In genomic region chr5:145979270-145980223, GRCh38 we compare ENCODE assay signal across 1 cellular context.
TF ChIP-seq lines count a peak whose summit lies in the region.

No MANE protein-coding gene starts in this region.

TF ChIP-seq in HCT116, 20 proteins besides CTCF, POLR2A, EP300 and RAD21 (continued from another document):
- no peak for TF ChIP-seq REST (IDR thresholded peaks at IDR 0.05; ENCODE audit: low read depth)
- no peak for TF ChIP-seq YY1 (IDR thresholded peaks at IDR 0.05; ENCODE audit: extremely low read depth, insufficient replicate concordance, low read depth, low read length)
- TF ChIP-seq SIN3A (IDR thresholded peaks at IDR 0.05; ENCODE audit: low read depth), result no peak
- TF ChIP-seq TCF7L2 (IDR thresholded peaks at IDR 0.05; ENCODE audit: borderline replicate concordance, extremely low read depth, insufficient read depth, insufficient read length), result no peak
- no peak for TF ChIP-seq EZH2phosphoT487 (IDR thresholded peaks at IDR 0.05; ENCODE audit: borderline replicate concordance)
- TF ChIP-seq CEBPB (IDR thresholded peaks at IDR 0.05; ENCODE audit: low read depth), result no peak
- no peak for TF ChIP-seq CBX3 (IDR thresholded peaks at IDR 0.05; ENCODE audit: low read depth)
- no peak for TF ChIP-seq ELF1 (IDR thresholded peaks at IDR 0.05; ENCODE audit: borderline replicate concordance, low read depth)
- TF ChIP-seq ZNF274 (IDR thresholded peaks at IDR 0.05; ENCODE audit: low read depth, low read length), result no peak
- no peak for TF ChIP-seq JUND (IDR thresholded peaks at IDR 0.05)
- TF ChIP-seq ZFX (IDR thresholded peaks at IDR 0.05), result no peak
- no peak for TF ChIP-seq EZH2 (IDR thresholded peaks at IDR 0.05)
TF ChIP-seq in HCT116: peak in this region for 0.
